14 cellular contexts compared by ENCODE assay signal in the genomic region with DNA sequence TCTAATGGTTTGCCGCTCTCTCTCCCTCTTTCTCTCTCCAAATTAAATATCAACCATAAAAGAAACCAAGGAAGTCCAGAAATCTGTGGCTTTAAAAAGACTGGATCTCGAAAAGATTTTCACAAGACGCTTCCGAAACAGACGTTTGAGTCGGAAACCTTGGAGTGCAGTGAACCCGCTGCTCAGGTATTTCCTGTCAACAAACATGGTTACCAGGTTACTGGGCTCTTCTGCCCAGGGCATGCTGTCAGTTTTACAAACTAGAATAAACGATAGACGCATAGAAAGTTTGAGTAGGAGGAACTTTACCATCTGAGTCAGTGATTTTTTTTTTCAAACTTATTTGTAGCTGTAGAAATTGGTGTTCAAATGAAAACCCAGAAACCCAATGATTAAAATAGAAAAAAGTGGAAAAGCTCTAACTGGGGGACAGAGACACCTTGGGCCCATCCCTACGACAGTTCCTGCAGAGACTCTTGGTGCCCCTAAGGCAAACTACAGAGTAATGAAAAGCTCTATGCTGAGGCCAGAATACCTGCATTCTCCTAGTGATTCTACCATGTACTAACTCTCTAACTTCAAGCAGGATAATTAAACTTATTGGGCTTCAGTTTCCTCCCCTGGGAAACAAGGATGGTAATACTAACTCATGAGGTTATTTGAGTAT.
DNase-seq lines count a peak whose midpoint lies in the region; ATAC-seq and TF ChIP-seq lines count a peak whose summit lies in the region.
"Had no signal": no experiment of that assay in that cellular context is flagged by ENCODE, and none has a peak within 500 bp of the region (broad histone marks: within the 10 kb centered on the region; RNA-seq: fewer than 3 reads in every experiment).

No MANE protein-coding gene starts in this region.

- no peak for TF ChIP-seq CTCF in gastroesophageal sphincter (IDR thresholded peaks at IDR 0.05)

- H3K27ac Mint-ChIP-seq in activated T-cell treated with anti-CD3 and anti-CD28 coated beads, Interleukin-2, amount 50 U/mL, for 72 hours = peak overlapping the region; percentile 95
- H3K27ac Mint-ChIP-seq in activated CD4-positive, alpha-beta memory T cell treated with anti-CD3 and anti-CD28 coated beads for 36 hours = peak overlapping the region; percentile 30
- peak overlapping the region; percentile 90 for H3K27ac Mint-ChIP-seq in stimulated activated effector memory CD8-positive, alpha-beta T cell treated with anti-CD3 and anti-CD28 coated beads, Interleukin-12 subunit alpha, Interleukin-12 subunit beta, amount 100 ng/mL, for 72 hours
- H3K27ac Mint-ChIP-seq: B cell, endodermal cell had no signal

- peaks cover 10 to 50% of the 10 kb centered on the region in 2 donors for H3K36me3 Mint-ChIP-seq in activated T-cell treated with anti-CD3 and anti-CD28 coated beads, Interleukin-2, amount 50 U/mL, for 72 hours (ENCODE audit: insufficient read depth in 2 of 2)
- peaks cover 38% of the 10 kb centered on the region for H3K36me3 Mint-ChIP-seq in activated CD4-positive, alpha-beta memory T cell treated with anti-CD3 and anti-CD28 coated beads for 36 hours
- H3K36me3 Mint-ChIP-seq in stimulated activated effector memory CD8-positive, alpha-beta T cell treated with anti-CD3 and anti-CD28 coated beads, Interleukin-12 subunit alpha, Interleukin-12 subunit beta, amount 100 ng/mL, for 72 hours = peaks cover 97% of the 10 kb centered on the region

- TF ChIP-seq EP300 in gastroesophageal sphincter (IDR thresholded peaks at IDR 0.05) = no peak

- no peaks in the 10 kb centered on the region for H3K9me3 Mint-ChIP-seq in activated T-cell treated with anti-CD3 and anti-CD28 coated beads, Interleukin-2, amount 50 U/mL, for 72 hours
- H3K9me3 Mint-ChIP-seq in activated CD4-positive, alpha-beta memory T cell treated with anti-CD3 and anti-CD28 coated beads for 36 hours = no peaks in the 10 kb centered on the region
- H3K9me3 Mint-ChIP-seq in stimulated activated effector memory CD8-positive, alpha-beta T cell treated with anti-CD3 and anti-CD28 coated beads, Interleukin-12 subunit alpha, Interleukin-12 subunit beta, amount 100 ng/mL, for 72 hours = no peaks in the 10 kb centered on the region
- H3K9me3 Mint-ChIP-seq: neural crest cell; stimulated activated naive CD8-positive, alpha-beta T cell treated with anti-CD3 and anti-CD28 coated beads, Interleukin-15, amount 100 ng/mL, for 72 hours had no signal

- peak overlapping the region; percentile 61 to 80 (median 74) for H3K27ac ChIP-seq in gastroesophageal sphincter
- H3K27ac ChIP-seq: SJSA1 had no signal

- WGBS in gastroesophageal sphincter (ENCODE audit: low coverage in 1 of 2), 2 donors = 35 to 62% methylated on average over 7 to 10 of the region's 10 CpGs

- ATAC-seq in activated T-cell treated with anti-CD3 and anti-CD28 coated beads, Interleukin-2, amount 50 U/mL, for 72 hours (replicated peaks in 1 of 2) = peak in 1 of 2 donors; percentile 85
- no peak for ATAC-seq in gastroesophageal sphincter
- peak; percentile 57 for ATAC-seq in stimulated activated effector memory CD8-positive, alpha-beta T cell treated with anti-CD3 and anti-CD28 coated beads, Interleukin-12 subunit alpha, Interleukin-12 subunit beta, amount 100 ng/mL, for 72 hours
- ATAC-seq in HG03342 (IDR thresholded peaks at IDR 0.05; ENCODE audit: unreplicated experiment) = no peak
- ATAC-seq: stimulated activated naive CD8-positive, alpha-beta T cell treated with anti-CD3 and anti-CD28 coated beads, Interleukin-15, amount 100 ng/mL, for 72 hours had no signal

- DNase-seq in activated T-cell treated with anti-CD3 and anti-CD28 coated beads, Interleukin-2, amount 50 U/mL, for 72 hours = peak in 1 of 2 donors; percentile 17
- DNase-seq in activated T-cell treated with anti-CD3 and anti-CD28 coated beads for 4 hours (no peak), cerebellum (ENCODE audit: low spot score) (no peak)
- DNase-seq in activated CD4-positive, alpha-beta memory T cell treated with anti-CD3 and anti-CD28 coated beads for 36 hours = peak; percentile 40
- DNase-seq in stimulated activated effector memory CD8-positive, alpha-beta T cell treated with anti-CD3 and anti-CD28 coated beads, Interleukin-12 subunit alpha, Interleukin-12 subunit beta, amount 100 ng/mL, for 72 hours (ENCODE audit: low spot score in 2 of 2) = no peak
- no peak for DNase-seq in stimulated activated CD4-positive, alpha-beta T cell treated with anti-CD3 and anti-CD28 coated beads, Interleukin-2, amount 100 ng/mL, for 24 hours
- DNase-seq: activated CD4-positive, CD25-positive, alpha-beta regulatory T cell treated with anti-CD3 and anti-CD28 coated beads, Interleukin-2, amount 50 U/mL, for 72 hours; endodermal cell; stimulated activated naive CD8-positive, alpha-beta T cell treated with anti-CD3 and anti-CD28 coated beads, Interleukin-15, amount 100 ng/mL, for 72 hours had no signal

- H3K4me3 Mint-ChIP-seq in activated T-cell treated with anti-CD3 and anti-CD28 coated beads, Interleukin-2, amount 50 U/mL, for 72 hours = peak overlapping the region in 1 of 2 donors; percentile 88
- H3K4me3 Mint-ChIP-seq in activated CD4-positive, alpha-beta memory T cell treated with anti-CD3 and anti-CD28 coated beads for 36 hours = no peak overlapping the region
- H3K4me3 Mint-ChIP-seq in stimulated activated effector memory CD8-positive, alpha-beta T cell treated with anti-CD3 and anti-CD28 coated beads, Interleukin-12 subunit alpha, Interleukin-12 subunit beta, amount 100 ng/mL, for 72 hours = no peak overlapping the region
- H3K4me3 Mint-ChIP-seq: B cell; endodermal cell; neural crest cell; stimulated activated naive CD8-positive, alpha-beta T cell treated with anti-CD3 and anti-CD28 coated beads, Interleukin-15, amount 100 ng/mL, for 72 hours had no signal

- peaks cover 0 to 5% (median 0%) of the 10 kb centered on the region in 3 donors for H3K4me1 ChIP-seq in gastroesophageal sphincter
- H3K4me1 ChIP-seq: SJSA1 had no signal

- no peaks in the 10 kb centered on the region for H3K4me1 Mint-ChIP-seq in activated T-cell treated with anti-CD3 and anti-CD28 coated beads, Interleukin-2, amount 50 U/mL, for 72 hours (ENCODE audit: low read depth)
- peaks cover 24% of the 10 kb centered on the region for H3K4me1 Mint-ChIP-seq in activated CD4-positive, alpha-beta memory T cell treated with anti-CD3 and anti-CD28 coated beads for 36 hours (ENCODE audit: low read depth)
- H3K4me1 Mint-ChIP-seq in stimulated activated effector memory CD8-positive, alpha-beta T cell treated with anti-CD3 and anti-CD28 coated beads, Interleukin-12 subunit alpha, Interleukin-12 subunit beta, amount 100 ng/mL, for 72 hours = peaks cover 21% of the 10 kb centered on the region
- H3K4me1 Mint-ChIP-seq: B cell, neural crest cell had no signal

- intact Hi-C loops in activated CD4-positive, alpha-beta memory T cell treated with anti-CD3 and anti-CD28 coated beads for 36 hours (cut with micrococcal nuclease) = no loop called here

- H3K27me3 ChIP-seq in gastroesophageal sphincter = no peaks in the 10 kb centered on the region
- H3K27me3 ChIP-seq: SJSA1 had no signal

- peak overlapping the region in 1 of 2 donors; percentile 24 for H3K4me3 ChIP-seq in gastroesophageal sphincter
- H3K4me3 ChIP-seq: SJSA1 had no signal

- no peaks in the 10 kb centered on the region for H3K36me3 ChIP-seq in gastroesophageal sphincter
- H3K36me3 ChIP-seq: SJSA1 had no signal

- no peaks in the 10 kb centered on the region for H3K9me3 ChIP-seq in gastroesophageal sphincter
- H3K9me3 ChIP-seq: SJSA1 had no signal

- POLR2A ChIA-PET in activated CD4-positive, alpha-beta memory T cell treated with anti-CD3 and anti-CD28 coated beads for 36 hours (lab: Charles Lee) = interaction anchor here (0.7 kb wide), 1 partner anchor 82 kb away, joined by 3 read pairs; no protein-coding TSS in a partner anchor

- no peaks in the 10 kb centered on the region for H3K27me3 Mint-ChIP-seq in activated T-cell treated with anti-CD3 and anti-CD28 coated beads, Interleukin-2, amount 50 U/mL, for 72 hours (ENCODE audit: low read depth)
- no peaks in the 10 kb centered on the region for H3K27me3 Mint-ChIP-seq in activated CD4-positive, alpha-beta memory T cell treated with anti-CD3 and anti-CD28 coated beads for 36 hours
- H3K27me3 Mint-ChIP-seq: B cell; stimulated activated naive CD8-positive, alpha-beta T cell treated with anti-CD3 and anti-CD28 coated beads, Interleukin-15, amount 100 ng/mL, for 72 hours had no signal

- CTCF ChIA-PET in activated CD4-positive, alpha-beta memory T cell treated with anti-CD3 and anti-CD28 coated beads for 36 hours (lab: Charles Lee) = interaction anchor here (0.5 to 1.5 kb wide), 3 partner anchors 11 to 90 kb away, joined by 3 to 4 read pairs (median 3); partner anchors contain the start of gene DOCK8

- no peak for TF ChIP-seq POLR2A in gastroesophageal sphincter (IDR thresholded peaks at IDR 0.05)

Comparison
In these comparisons a context has a peak if more than half of its experiments do, and no peak if none do; other contexts are left out.
1. H3K27ac Mint-ChIP-seq: peak in every context shown above with its lines; median percentile 95 in activated T-cell treated with anti-CD3 and anti-CD28 coated beads, Interleukin-2, amount 50 U/mL, for 72 hours; 90 in stimulated activated effector memory CD8-positive, alpha-beta T cell treated with anti-CD3 and anti-CD28 coated beads, Interleukin-12 subunit alpha, Interleukin-12 subunit beta, amount 100 ng/mL, for 72 hours; 30 in activated CD4-positive, alpha-beta memory T cell treated with anti-CD3 and anti-CD28 coated beads for 36 hours.